ENCODE assay signal across 8 cellular contexts in genomic region chr3:14216257-14217048, GRCh38. TPM values are rescaled to one million over a fixed set of nuclear protein-coding genes. Genes with fewer than 3 reads are reported as not detected.
A peak's percentile ranks its signal among the peaks of the same experiment; 100 is the strongest.
DNase-seq lines count a peak whose midpoint lies in the region; ATAC-seq and TF ChIP-seq lines count a peak whose summit lies in the region.

No MANE protein-coding gene starts in this region.

- in situ Hi-C loops in astrocyte of the cerebellum (cut with HindIII; ENCODE audit: low sequenced_read_pairs), result no loop called here

- ATAC-seq in HG03469 (IDR thresholded peaks at IDR 0.05; ENCODE audit: unreplicated experiment) (no peak), HG03439 (IDR thresholded peaks at IDR 0.05; ENCODE audit: unreplicated experiment) (no peak)

- peak; percentile 33 for TF ChIP-seq CTCF in GM10266 (IDR thresholded peaks at IDR 0.05; ENCODE audit: control insufficient read depth, insufficient read depth, low read depth, missing control alignments)
- TF ChIP-seq CTCF in astrocyte of the cerebellum (IDR thresholded peaks at IDR 0.05; ENCODE audit: low read depth, low read length, missing control alignments), result peak; percentile 64

- peak overlapping the region; percentile 31 for H3K4me3 ChIP-seq in astrocyte of the cerebellum (ENCODE audit: low read depth, low read length)

- peak; percentile 47 for DNase-seq in GM10266 (ENCODE audit: extremely low spot score)
- peak; percentile 60 for DNase-seq in NCI-H460 (ENCODE audit: extremely low read depth, low read depth)
- DNase-seq in astrocyte of the cerebellum (ENCODE audit: low read depth), result peak; percentile 53
- DNase-seq in iris pigment epithelial cell (ENCODE audit: low read depth), result peak; percentile 84
- peak in 3 of 4 experiments; percentile 8 to 17 (median 14) for DNase-seq in stimulated activated CD4-positive, alpha-beta T cell treated with anti-CD3 and anti-CD28 coated beads, Interleukin-1b, Interleukin-23, amount 100 ng/mL, for 24 hours (ENCODE audit: low read depth in 4 of 4, low spot score in 1 of 4)
- no peak for DNase-seq in DMS79 (lab: John Stamatoyannopoulos, UW)

RNA-seq across cellular contexts. Expression of gene LSM3, which starts 37.8 kb away (rescaled TPM):
- total RNA-seq in NCI-H460 (2014; rRNA removed; shearing (Covaris generic)), result 12.9 and 15.4 TPM in 2 replicates
- 8.1 and 16.8 TPM in 2 replicates for polyA plus RNA-seq in NCI-H460 (2014; cell fraction: nucleus; rRNA removed)

RNA-seq across cellular contexts. Expression of gene XPC, which starts 38.1 kb away (rescaled TPM):
- 33.8 and 38.9 TPM in 2 replicates for total RNA-seq in NCI-H460 (2014; rRNA removed; shearing (Covaris generic))
- 26.2 and 31.5 TPM in 2 replicates for polyA plus RNA-seq in NCI-H460 (2014; cell fraction: nucleus; rRNA removed)
